In genomic region chr7:77746164-77746823, GRCh38 we compare ENCODE assay signal across 18 cellular contexts. TPM values are rescaled to one million over a fixed set of nuclear protein-coding genes. Genes with fewer than 3 reads are reported as not detected.
A peak's percentile ranks its signal among the peaks of the same experiment; 100 is the strongest.
DNase-seq lines count a peak whose midpoint lies in the region; ATAC-seq and TF ChIP-seq lines count a peak whose summit lies in the region.
"Had no signal": no experiment of that assay in that cellular context is flagged by ENCODE, and none has a peak within 500 bp of the region (broad histone marks: within the 10 kb centered on the region; RNA-seq: fewer than 3 reads in every experiment).

No MANE protein-coding gene starts in this region.

- no peaks in the 10 kb centered on the region for H3K27me3 ChIP-seq in spleen (replicated peaks in 1 of 7)
- H3K27me3 ChIP-seq in H7 (ENCODE audit: control insufficient read depth, insufficient read depth, low read length): no peaks in the 10 kb centered on the region
- H3K27me3 ChIP-seq: BLaER1 had no signal

- intact Hi-C loops in spleen (cut with DNase I; ENCODE audit: low total_unique reads): no loop called here

- peaks cover 0 to 28% (median 3%) of the 10 kb centered on the region in 6 donors for H3K4me1 ChIP-seq in spleen
- H3K4me1 ChIP-seq: HAP-1 had no signal

- 84 to 97% (median 91%) methylated on average over 6 of the region's 6 CpGs for WGBS in spleen, 5 donors

- H3K27ac ChIP-seq in spleen: no peak overlapping the region
- H3K27ac ChIP-seq: BLaER1, RWPE1 had no signal

- DNase-seq in T-helper 2 cell treated with Interferon-gamma antibody and Interleukin-4, amounts not matched to agents 5 μg/mL and 100 μg/mL, for 36 hours (ENCODE audit: low spot score): no peak
- no peak for DNase-seq in T-helper 2 cell
- DNase-seq in T-helper 17 cell: no peak
- DNase-seq in immature natural killer cell: no peak
- DNase-seq in spleen: peak; percentile 27
- no peak for DNase-seq in medulla oblongata (ENCODE audit: extremely low spot score)
- DNase-seq in H7: no peak
- no peak for DNase-seq in COLO829 (ENCODE audit: low spot score)
- DNase-seq: 8988T, Kasumi-1, MM.1S, NCI-H1105 treated with DMSO at 0.1 percent for 48 hours, NCI-H187, NCI-H446, PC-3 had no signal

- no peak for TF ChIP-seq CTCF in spleen (IDR thresholded peaks at IDR 0.05 in 8 of 11, conservative IDR thresholded peaks at IDR 0.05 in 3 of 11)

- H3K4me3 Mint-ChIP-seq in T-helper 2 cell treated with Interferon-gamma antibody and Interleukin-4, amounts not matched to agents 5 μg/mL and 100 μg/mL, for 36 hours: no peak overlapping the region
- no peak overlapping the region for H3K4me3 Mint-ChIP-seq in T-helper 17 cell
- no peak overlapping the region for H3K4me3 Mint-ChIP-seq in immature natural killer cell

- H3K36me3 ChIP-seq in spleen (peaks cover 0 to 61% (median 7%) of the 10 kb centered on the region in 6 donors), H7 (replicated peaks; ENCODE audit: control insufficient read depth, insufficient read depth, low read length) (peaks cover 2% of the 10 kb centered on the region)

- TF ChIP-seq POLR2A in spleen (IDR thresholded peaks at IDR 0.05): no peak

- peak overlapping the region; percentile 29 for H3K27ac Mint-ChIP-seq in T-helper 2 cell treated with Interferon-gamma antibody and Interleukin-4, amounts not matched to agents 5 μg/mL and 100 μg/mL, for 36 hours
- peak overlapping the region; percentile 72 for H3K27ac Mint-ChIP-seq in T-helper 17 cell
- peak overlapping the region in 5 of 6 donors; percentile 50 to 84 (median 55) for H3K27ac Mint-ChIP-seq in immature natural killer cell

- no peaks in the 10 kb centered on the region for H3K9me3 Mint-ChIP-seq in T-helper 2 cell treated with Interferon-gamma antibody and Interleukin-4, amounts not matched to agents 5 μg/mL and 100 μg/mL, for 36 hours
- no peaks in the 10 kb centered on the region for H3K9me3 Mint-ChIP-seq in immature natural killer cell

- H3K4me3 ChIP-seq in spleen (no peak overlapping the region), H7 (ENCODE audit: insufficient read depth, low read depth, low read length) (no peak overlapping the region)
- H3K4me3 ChIP-seq: BLaER1, HAP-1 had no signal

- peaks cover 2% of the 10 kb centered on the region for H3K4me1 Mint-ChIP-seq in T-helper 2 cell treated with Interferon-gamma antibody and Interleukin-4, amounts not matched to agents 5 μg/mL and 100 μg/mL, for 36 hours (ENCODE audit: low read depth)
- H3K4me1 Mint-ChIP-seq in T-helper 17 cell (peaks cover 23% of the 10 kb centered on the region), immature natural killer cell (peaks cover 31 to 68% of the 10 kb centered on the region in 2 donors)

- no peak for ATAC-seq in T-helper 17 cell

- H3K36me3 Mint-ChIP-seq in T-helper 2 cell treated with Interferon-gamma antibody and Interleukin-4, amounts not matched to agents 5 μg/mL and 100 μg/mL, for 36 hours (ENCODE audit: low read depth): peaks cover 24% of the 10 kb centered on the region
- peaks cover 4% of the 10 kb centered on the region for H3K36me3 Mint-ChIP-seq in T-helper 17 cell (ENCODE audit: low read depth)
- peaks cover 5 to 12% (median 7%) of the 10 kb centered on the region in 3 donors for H3K36me3 Mint-ChIP-seq in immature natural killer cell

- no peaks in the 10 kb centered on the region for H3K27me3 Mint-ChIP-seq in T-helper 2 cell treated with Interferon-gamma antibody and Interleukin-4, amounts not matched to agents 5 μg/mL and 100 μg/mL, for 36 hours (ENCODE audit: low read depth)
- no peaks in the 10 kb centered on the region for H3K27me3 Mint-ChIP-seq in T-helper 17 cell
- peaks cover 0 to 3% (median 0%) of the 10 kb centered on the region in 3 donors for H3K27me3 Mint-ChIP-seq in immature natural killer cell (ENCODE audit: low read depth in 3 of 3)

- H3K9me3 ChIP-seq in T-helper 17 cell (ENCODE audit: control insufficient read depth, low read length, poor library complexity, severe bottlenecking) (no peaks in the 10 kb centered on the region), spleen (no peaks in the 10 kb centered on the region)
- H3K9me3 ChIP-seq: BLaER1, HAP-1 had no signal

RNA-seq across cellular contexts. Expression of gene RSBN1L, which starts 50.0 kb away (rescaled TPM):
- total RNA-seq in T-helper 17 cell (10 to 100 TPM; 19.6 to 20.6 TPM), spleen (10 to 100 TPM; 25.5 to 32.5 (median 29.0) TPM)
- polyA plus RNA-seq in immature natural killer cell (10 to 100 TPM in 1 of 3 donors, 1 to 10 TPM in 2; 4.9 to 11.1 (median 6.5) TPM), spleen (10 to 100 TPM in 1 of 3 donors, 1 to 10 TPM in 2; 9.4 to 12.3 (median 9.6) TPM)
- total RNA-seq in H7 (2014; rRNA removed; shearing (Covaris generic)): 12.6 and 12.8 TPM in 2 replicates

RNA-seq across cellular contexts. Expression of gene TMEM60, which starts 51.9 kb away (rescaled TPM):
- total RNA-seq in T-helper 17 cell: 1 to 10 TPM; 5.0 to 6.3 TPM
- polyA plus RNA-seq in immature natural killer cell: 10 to 100 TPM in 2 of 3 donors, 1 to 10 TPM in 1; 7.9 to 22.6 (median 11.0) TPM
- 10 to 100 TPM; 10.1 to 22.3 (median 18.4) TPM for total RNA-seq in spleen
- polyA plus RNA-seq in spleen: 10 to 100 TPM; 31.1 to 33.1 (median 31.9) TPM
- 28.5 and 32.3 TPM in 2 replicates for total RNA-seq in H7 (2014; rRNA removed; shearing (Covaris generic))

RNA-seq across cellular contexts. Expression of gene PHTF2, which starts 52.3 kb away (rescaled TPM):
- total RNA-seq in T-helper 17 cell: 10 to 100 TPM; 68.1 to 69.9 TPM
- 1 to 10 TPM; 4.1 to 9.3 (median 4.1) TPM for polyA plus RNA-seq in immature natural killer cell
- total RNA-seq in spleen: 10 to 100 TPM; 28.4 to 47.7 (median 35.9) TPM
- 10 to 100 TPM; 13.3 to 24.6 (median 14.9) TPM for polyA plus RNA-seq in spleen
- 17.3 and 32.5 TPM in 2 replicates for total RNA-seq in H7 (2014; rRNA removed; shearing (Covaris generic))
